8 cellular contexts compared by ENCODE assay signal in the genomic region with DNA sequence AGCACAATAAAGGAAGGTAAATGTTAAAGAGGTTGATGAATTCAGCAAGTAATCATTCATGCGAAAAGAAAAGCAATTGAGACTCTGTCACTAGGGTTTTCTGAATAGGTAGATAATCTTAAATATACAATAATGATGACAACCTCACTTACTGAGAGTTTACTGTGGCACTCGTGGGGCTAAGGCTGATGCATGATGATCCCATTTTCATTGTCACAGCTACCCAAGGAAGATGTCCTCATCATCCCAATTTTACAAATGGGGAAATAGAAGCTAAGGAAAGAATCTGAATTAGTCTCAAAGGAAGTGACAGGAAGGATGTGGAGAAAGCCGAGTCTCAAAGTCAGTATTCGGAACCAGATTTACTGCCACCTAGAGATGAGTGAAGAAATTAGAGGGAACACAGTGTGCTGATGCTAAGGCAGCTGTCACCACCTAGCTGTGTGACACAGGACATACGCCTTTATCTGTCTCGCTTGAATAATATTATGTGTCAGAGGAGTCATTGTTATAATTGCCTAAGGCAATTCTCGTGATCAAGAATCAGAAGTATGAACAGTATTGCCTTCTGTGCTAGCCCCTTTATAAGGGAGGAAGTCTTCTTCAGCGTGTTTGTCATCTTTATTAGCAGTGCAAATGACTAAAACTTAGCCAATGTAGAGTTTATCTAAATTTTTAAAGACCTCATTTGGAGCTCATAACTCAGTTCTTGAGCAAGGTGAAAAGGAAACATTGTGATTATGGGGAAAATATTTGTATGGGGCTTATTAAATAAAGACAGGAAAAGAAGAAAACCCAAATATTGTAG.
DNase-seq lines count a peak whose midpoint lies in the region; ATAC-seq and TF ChIP-seq lines count a peak whose summit lies in the region.

No MANE protein-coding gene starts in this region.

- no peak overlapping the region for H3K4me3 ChIP-seq in brain microvascular endothelial cell (ENCODE audit: low read depth, low read length)

- peak; percentile 80 for TF ChIP-seq CTCF in brain microvascular endothelial cell (IDR thresholded peaks at IDR 0.05; ENCODE audit: low read depth, low read length, missing control alignments)

- ATAC-seq in GM18499 (IDR thresholded peaks at IDR 0.05; ENCODE audit: insufficient read depth, unreplicated experiment) (peak; percentile 95), HG02798 (IDR thresholded peaks at IDR 0.05; ENCODE audit: poor library complexity, unreplicated experiment) (peak; percentile 99)

- peaks cover 6% of the 10 kb centered on the region for H3K36me3 ChIP-seq in brain microvascular endothelial cell (replicated peaks)

- no peak overlapping the region for H3K27ac ChIP-seq in brain microvascular endothelial cell

- in situ Hi-C loops in brain microvascular endothelial cell (cut with HindIII; ENCODE audit: low pct_ligation_motif_present, low sequenced_read_pairs) = no loop called here

- DNase-seq in AG08396 (ENCODE audit: low spot score) (peak; percentile 19), NCI-H1105 (lab: John Stamatoyannopoulos, UW) (peak; percentile 66), SKM-1 treated with dmso at 0.1 percent for 144 hours (lab: John Stamatoyannopoulos, UW; ENCODE audit: unreplicated experiment) (peak; percentile 61), brain microvascular endothelial cell (peak; percentile 50), iPS-NIHi7 (ENCODE audit: extremely low spot score) (peak; percentile 73)
- DNase-seq in stimulated activated CD4-positive, alpha-beta T cell treated with anti-CD3 and anti-CD28 coated beads, Interleukin-1b, Interleukin-23, amount 100 ng/mL, for 48 hours = peak; percentile 33

- H3K27me3 ChIP-seq in brain microvascular endothelial cell (replicated peaks) = no peaks in the 10 kb centered on the region

Comparison
In these comparisons a context has a peak if more than half of its experiments do, and no peak if none do; other contexts are left out.
1. DNase-seq: peak in every context shown above with its lines; median percentile 73 in iPS-NIHi7; 66 in NCI-H1105; 61 in SKM-1 treated with dmso at 0.1 percent for 144 hours; 50 in brain microvascular endothelial cell; 33 in stimulated activated CD4-positive, alpha-beta T cell treated with anti-CD3 and anti-CD28 coated beads, Interleukin-1b, Interleukin-23, amount 100 ng/mL, for 48 hours; 19 in AG08396.